ENCODE assay signal across 8 cellular contexts in genomic region chr3:97820780-97821179, GRCh38. TPM values are rescaled to one million over a fixed set of nuclear protein-coding genes. Genes with fewer than 3 reads are reported as not detected.
DNase-seq lines count a peak whose midpoint lies in the region; ATAC-seq, FAIRE-seq and TF ChIP-seq lines count a peak whose summit lies in the region.

No MANE protein-coding gene starts in this region.

- WGBS in K562 (ENCODE audit: insufficient coverage, low coverage, missing lambda C conversion rate) = 2% methylated on average over 5 of the region's 5 CpGs
- 63 to 81% (median 74%) methylated on average over 5 of the region's 5 CpGs for WGBS in small intestine, 3 donors

- TF ChIP-seq CTCF in K562 (IDR thresholded peaks at IDR 0.05 in 2 of 3, conservative IDR thresholded peaks at IDR 0.05 in 1 of 3; ENCODE audit: insufficient read depth in 2 of 3, low read depth in 1 of 3, low read length in 3 of 3) = no peak

- no peaks in the 10 kb centered on the region for H4K20me1 ChIP-seq in K562 (replicated peaks; ENCODE audit: control insufficient read depth, insufficient read depth, low read length)

- H3K9me3 ChIP-seq in K562 (replicated peaks; ENCODE audit: control insufficient read depth, insufficient read depth, low read depth, low read length) (no peaks in the 10 kb centered on the region), muscle layer of colon (ENCODE audit: low read length) (no peaks in the 10 kb centered on the region), small intestine (ENCODE audit: control insufficient read depth, low read depth) (no peaks in the 10 kb centered on the region)

- H3K4me3 Mint-ChIP-seq in stimulated activated naive CD8-positive, alpha-beta T cell treated with anti-CD3 and anti-CD28 coated beads, Interleukin-15, Interleukin-2, amounts not matched to agents 100 ng/mL and 50 ng/mL, for 24 hours = peak overlapping the region; percentile 82

- H3K27ac ChIP-seq in K562 (ENCODE audit: extremely low read depth, low read depth, low read length) = no peak overlapping the region
- peak overlapping the region; percentile 94 for H3K27ac ChIP-seq in muscle layer of colon (ENCODE audit: low read depth, low read length)
- H3K27ac ChIP-seq in small intestine (ENCODE audit: low read depth in 1 of 2, low read length in 1 of 2) = peak overlapping the region in 1 of 2 donors; percentile 92

- peaks cover 13 to 26% of the 10 kb centered on the region in 2 experiments for H3K27me3 ChIP-seq in K562 (ENCODE audit: control insufficient read depth in 2 of 2, insufficient read depth in 2 of 2, low read length in 2 of 2)
- H3K27me3 ChIP-seq in muscle layer of colon (ENCODE audit: control insufficient read depth in 1 of 2, insufficient read depth in 2 of 2, low read length in 2 of 2) = no peaks in the 10 kb centered on the region
- H3K27me3 ChIP-seq in small intestine (ENCODE audit: control insufficient read depth in 2 of 2, insufficient read depth in 2 of 2, low read length in 2 of 2) = no peaks in the 10 kb centered on the region

- no peak overlapping the region for H3K27ac Mint-ChIP-seq in stimulated activated naive CD8-positive, alpha-beta T cell treated with anti-CD3 and anti-CD28 coated beads, Interleukin-15, Interleukin-2, amounts not matched to agents 100 ng/mL and 50 ng/mL, for 24 hours

- peaks cover 27% of the 10 kb centered on the region for H3K4me1 Mint-ChIP-seq in stimulated activated naive CD8-positive, alpha-beta T cell treated with anti-CD3 and anti-CD28 coated beads, Interleukin-15, Interleukin-2, amounts not matched to agents 100 ng/mL and 50 ng/mL, for 24 hours (ENCODE audit: low read depth)

- TF ChIP-seq RAD21 in K562 (CRISPR knock-in tag; conservative IDR thresholded peaks at IDR 0.05 in 1 of 2, IDR thresholded peaks at IDR 0.05 in 1 of 2) = no peak

- H3K4me2 ChIP-seq in K562 (ENCODE audit: insufficient read depth, low read length) = no peak overlapping the region

- BruUV-seq in K562 (replicated peaks; lab: Mats Ljungman, UMichigan) = no TSS peak

- no peak for TF ChIP-seq EP300 in K562 (IDR thresholded peaks at IDR 0.05; ENCODE audit: low read length)

- in situ Hi-C loops in K562 (cut with MboI) = no loop called here

- H3K27me3 Mint-ChIP-seq in stimulated activated naive CD8-positive, alpha-beta T cell treated with anti-CD3 and anti-CD28 coated beads, Interleukin-15, Interleukin-2, amounts not matched to agents 100 ng/mL and 50 ng/mL, for 24 hours = peaks cover 38% of the 10 kb centered on the region

- FAIRE-seq in K562 (lab: Jason Lieb, UNC) (no peak), small intestine (lab: Jason Lieb, UNC) (no peak)

- H3K36me3 ChIP-seq in K562 (ENCODE audit: control insufficient read depth, insufficient read depth, low read length) (no peaks in the 10 kb centered on the region), muscle layer of colon (ENCODE audit: insufficient read depth, low read length) (no peaks in the 10 kb centered on the region), small intestine (ENCODE audit: control insufficient read depth in 2 of 2, insufficient read depth in 2 of 2, low read length in 2 of 2) (no peaks in the 10 kb centered on the region)

- POLR2A ChIA-PET in K562 (lab: Yijun Ruan, JAX) = no interaction called here

- CTCF ChIA-PET in K562 (lab: Yijun Ruan, JAX; ENCODE audit: low intra/inter-chr PET ratio) = no interaction called here

- H3K36me3 Mint-ChIP-seq in stimulated activated naive CD8-positive, alpha-beta T cell treated with anti-CD3 and anti-CD28 coated beads, Interleukin-15, Interleukin-2, amounts not matched to agents 100 ng/mL and 50 ng/mL, for 24 hours (ENCODE audit: low read depth) = no peaks in the 10 kb centered on the region

- no peak for DNase-seq in stimulated activated naive CD8-positive, alpha-beta T cell treated with anti-CD3 and anti-CD28 coated beads, Interleukin-15, Interleukin-2, amounts not matched to agents 100 U/mL and 50 U/mL, for 24 hours
- DNase-seq in K562 (ENCODE audit: extremely low read depth in 1 of 4, low spot score in 3 of 4) = peak in 1 of 4 experiments; percentile 1
- no peak for DNase-seq in epidermal melanocyte (ENCODE audit: insufficient read length, low spot score)
- DNase-seq in foreskin melanocyte = no peak
- DNase-seq in small intestine = no peak

- H3K9me3 Mint-ChIP-seq in stimulated activated naive CD8-positive, alpha-beta T cell treated with anti-CD3 and anti-CD28 coated beads, Interleukin-15, Interleukin-2, amounts not matched to agents 100 ng/mL and 50 ng/mL, for 24 hours = no peaks in the 10 kb centered on the region

- peaks cover 0 to 14% of the 10 kb centered on the region in 2 experiments; a peak in 2 of 5 replicates for H3K4me1 ChIP-seq in K562 (replicated peaks in 1 of 2; ENCODE audit: control insufficient read depth in 2 of 2, insufficient read depth in 2 of 2, low read length in 2 of 2)
- H3K4me1 ChIP-seq in muscle layer of colon (ENCODE audit: insufficient read depth, low read length) = peaks cover 25% of the 10 kb centered on the region
- peaks cover 0 to 2% of the 10 kb centered on the region in 2 donors for H3K4me1 ChIP-seq in small intestine (ENCODE audit: control insufficient read depth in 2 of 2, insufficient read depth in 1 of 2, low read depth in 1 of 2, low read length in 1 of 2)

- H2AFZ ChIP-seq in K562 (ENCODE audit: low read depth, low read length) = no peak overlapping the region

- H3K9ac ChIP-seq in K562 (ENCODE audit: insufficient read depth in 1 of 2, low read depth in 2 of 2, low read length in 2 of 2) = no peak overlapping the region
- H3K9ac ChIP-seq in muscle layer of colon (ENCODE audit: low read length) = peak overlapping the region; percentile 68

- no peak overlapping the region for H3K4me3 ChIP-seq in K562
- peak overlapping the region; percentile 49 to 96 for H3K4me3 ChIP-seq in muscle layer of colon (ENCODE audit: low read depth in 1 of 2, low read length in 2 of 2)
- H3K4me3 ChIP-seq in small intestine (ENCODE audit: low read depth in 1 of 2, low read length in 2 of 2) = no peak overlapping the region

- no peaks in the 10 kb centered on the region for H3K9me1 ChIP-seq in K562 (ENCODE audit: control insufficient read depth, insufficient read depth, low read length)

- no peaks in the 10 kb centered on the region for H3K79me2 ChIP-seq in K562 (ENCODE audit: control insufficient read depth, insufficient read depth, low read length)

- intact Hi-C loops in K562 (cut with micrococcal nuclease) = no loop called here

- no peak for ATAC-seq in stimulated activated naive CD8-positive, alpha-beta T cell treated with anti-CD3 and anti-CD28 coated beads, Interleukin-15, Interleukin-2, amounts not matched to agents 100 U/mL and 50 U/mL, for 24 hours
- ATAC-seq in K562 (no peak), HG03196 (IDR thresholded peaks at IDR 0.05; ENCODE audit: unreplicated experiment) (no peak)

- no peak for TF ChIP-seq POLR2A in K562 (conservative IDR thresholded peaks at IDR 0.05)

TF ChIP-seq in K562, 482 proteins besides CTCF, POLR2A, EP300 and RAD21:
- TF ChIP-seq ZNF79 (CRISPR knock-in tag; IDR thresholded peaks at IDR 0.05; ENCODE audit: low read depth) = no peak
- TF ChIP-seq ZFP36 (IDR thresholded peaks at IDR 0.05; ENCODE audit: low read depth, low read length, partially characterized antibody) = peak; percentile 77

RNA-seq across cellular contexts. Expression of gene CRYBG3, which starts 1.0 kb away (rescaled TPM):
- total RNA-seq in K562 (2011; cell fraction: chromatin; rRNA removed; ENCODE audit: low replicate concordance) = 0.42 and 0.90 TPM in 2 replicates
- total RNA-seq in K562 (2011; cell fraction: nucleolus; rRNA removed) = 0.17 and 0.66 TPM in 2 replicates
- 0.23 and 0.29 TPM in 2 replicates for total RNA-seq in K562 (2011; cell fraction: nucleoplasm; rRNA removed)
- total RNA-seq in K562 (2014; rRNA removed) = 0.18 and 0.20 TPM in 2 replicates
- 0.22 and 0.33 TPM in 2 replicates for total RNA-seq in K562 (2014; rRNA removed; fragmentation: Illumina TruSeq; extraction: Trizol)
- total RNA-seq in K562 (2015; rRNA removed; fragmentation: Illumina TruSeq; extraction: Trizol) = 0.19 and 0.33 TPM in 2 replicates
- 0.22 and 0.29 TPM in 2 replicates for total RNA-seq in K562 (2021)
- 0.14 and 0.72 TPM in 2 replicates for polyA plus RNA-seq in K562 (2011; rRNA removed)
- 0.07 and 0.18 TPM in 2 replicates for polyA plus RNA-seq in K562 (2011; cell fraction: cytosol; rRNA removed)
- 0.13 and 0.92 TPM in 2 replicates for polyA plus RNA-seq in K562 (2011; cell fraction: nucleus; rRNA removed)
- 0.07 and 0.16 TPM in 2 replicates for polyA plus RNA-seq in K562 (2012)
- 0.14 and 0.16 TPM in 2 replicates for polyA plus RNA-seq in K562 (2014; fragmentation: Illumina TruSeq; extraction: Trizol)
- polyA plus RNA-seq in K562 (2014; fragmentation: Nextera tagmentation; extraction: Ambion mirVana) = under 1 TPM; 0.08 to 0.11 TPM
- 0.08 and 0.09 TPM in 2 replicates for polyA plus RNA-seq in K562 (2014; rRNA removed)
- polyA minus RNA-seq in K562 (2011; rRNA and poly(A)+ RNA removed) = 0.72 and 3.0 TPM in 2 replicates
- polyA minus RNA-seq in K562 (2011; cell fraction: cytosol; rRNA and poly(A)+ RNA removed) = 0.36 and 0.95 TPM in 2 replicates
- 0.56 and 1.5 TPM in 2 replicates for polyA minus RNA-seq in K562 (2011; cell fraction: nucleus; rRNA and poly(A)+ RNA removed)
- polyA plus RNA-seq in small intestine = 1 to 10 TPM; 1.3 to 5.1 (median 3.2) TPM

RNA-seq across cellular contexts. Expression of gene ARL6, which starts 56.2 kb away (rescaled TPM):
- total RNA-seq in K562 (2011; cell fraction: chromatin; rRNA removed; ENCODE audit: low replicate concordance) = 0.95 and 2.2 TPM in 2 replicates
- 1.5 TPM in 1 of 2 replicates, not detected in the other for total RNA-seq in K562 (2011; cell fraction: nucleolus; rRNA removed)
- total RNA-seq in K562 (2011; cell fraction: nucleoplasm; rRNA removed) = 0.92 and 1.1 TPM in 2 replicates
- total RNA-seq in K562 (2014; rRNA removed) (0.69 and 0.91 TPM in 2 replicates), K562 (2014; rRNA removed; fragmentation: Illumina TruSeq; extraction: Trizol) (1.9 and 2.5 TPM in 2 replicates), K562 (2015; rRNA removed; fragmentation: Illumina TruSeq; extraction: Trizol) (1.2 and 2.6 TPM in 2 replicates), K562 (2021) (0.98 and 1.6 TPM in 2 replicates)
- polyA plus RNA-seq in K562 (2011; rRNA removed) (0.96 and 2.3 TPM in 2 replicates), K562 (2014; fragmentation: Illumina TruSeq; extraction: Trizol) (1.4 and 1.7 TPM in 2 replicates), K562 (2014; fragmentation: Nextera tagmentation; extraction: Ambion mirVana) (1 to 10 TPM; 2.7 to 2.9 TPM), K562 (2014; rRNA removed) (1.3 and 3.3 TPM in 2 replicates), small intestine (1 to 10 TPM in 2 of 3 donors, under 1 TPM in 1; 0.67 to 2.8 (median 1.1) TPM)
- 0.25 TPM in 2 replicates for polyA plus RNA-seq in K562 (2011; cell fraction: cytosol; rRNA removed)
- polyA plus RNA-seq in K562 (2011; cell fraction: nucleus; rRNA removed) = 0.27 and 1.6 TPM in 2 replicates
- 1.2 and 1.5 TPM in 2 replicates for polyA plus RNA-seq in K562 (2012)
- 0.60 and 2.2 TPM in 2 replicates for polyA minus RNA-seq in K562 (2011; rRNA and poly(A)+ RNA removed)
- 1.3 TPM in 1 of 2 replicates, not detected in the other for polyA minus RNA-seq in K562 (2011; cell fraction: cytosol; rRNA and poly(A)+ RNA removed)
- polyA minus RNA-seq in K562 (2011; cell fraction: nucleus; rRNA and poly(A)+ RNA removed) = 0.89 and 2.2 TPM in 2 replicates

Comparison
In these comparisons a context has a peak if more than half of its experiments do, and no peak if none do; other contexts are left out.
1. H3K4me3 ChIP-seq: peak in muscle layer of colon (2 of 2); none in K562 (single experiment) and small intestine (0 of 2).